ENCODE assay signal across 1 cellular context in the genomic region with DNA sequence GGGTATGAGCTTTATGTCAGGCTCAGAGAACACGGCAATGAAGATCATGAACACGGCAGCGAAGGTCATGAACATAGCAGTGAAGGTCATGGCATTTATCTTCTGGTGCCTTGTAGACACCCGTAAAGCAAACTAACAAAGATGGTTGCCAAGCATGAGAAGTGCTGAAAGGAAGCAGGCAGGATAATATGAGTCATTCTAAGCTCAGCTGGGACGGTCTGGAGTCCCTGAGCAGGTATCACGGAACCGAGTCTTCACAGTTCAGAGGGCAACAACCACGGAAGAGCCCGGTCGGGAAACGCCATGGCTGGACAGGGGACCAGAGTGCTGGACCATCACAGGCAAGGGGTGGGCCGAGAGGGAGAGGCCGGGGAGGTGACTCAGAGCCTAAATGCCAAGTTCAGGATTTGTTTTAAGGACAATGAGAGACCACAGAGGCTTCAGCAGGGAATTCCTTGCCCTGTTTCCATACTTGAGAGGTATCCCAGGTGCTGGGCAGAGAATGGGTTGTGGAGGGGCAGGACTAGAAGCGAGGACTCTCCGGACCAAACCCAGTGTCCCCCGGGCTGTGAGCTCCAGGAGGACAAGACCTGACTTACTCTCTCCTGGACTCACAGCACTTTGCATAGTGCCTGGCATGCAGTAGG.
TF ChIP-seq lines count a peak whose summit lies in the region.

No MANE protein-coding gene starts in this region.

TF ChIP-seq in endothelial cell of umbilical vein, 7 proteins besides CTCF, POLR2A, EP300 and RAD21:
- TF ChIP-seq FOS (IDR thresholded peaks at IDR 0.05; ENCODE audit: borderline replicate concordance, insufficient read depth, low read length) (peak; percentile 57), EZH2 (IDR thresholded peaks at IDR 0.05; ENCODE audit: borderline replicate concordance, low read depth, low read length, severe bottlenecking) (no peak), MYC (IDR thresholded peaks at IDR 0.05; ENCODE audit: low read depth, low read length) (no peak), MAX (IDR thresholded peaks at IDR 0.05; ENCODE audit: insufficient read depth, insufficient read length) (no peak), GATA2 (IDR thresholded peaks at IDR 0.05; ENCODE audit: insufficient read depth, insufficient read length, low read depth, low read length) (no peak), JUN (IDR thresholded peaks at IDR 0.05; ENCODE audit: borderline replicate concordance, insufficient read depth, insufficient read length, low read depth) (peak; percentile 14)
